ENCODE assay signal across 8 cellular contexts in genomic region chr9:90774682-90775081, GRCh38. TPM values are rescaled to one million over a fixed set of nuclear protein-coding genes. Genes with fewer than 3 reads are reported as not detected.
DNase-seq lines count a peak whose midpoint lies in the region; ATAC-seq and TF ChIP-seq lines count a peak whose summit lies in the region.

No MANE protein-coding gene starts in this region.

- TF ChIP-seq CTCF in GM12873 (IDR thresholded peaks at IDR 0.05; ENCODE audit: insufficient read depth, low read depth, low read length, missing control alignments) = peak; percentile 54
- TF ChIP-seq CTCF in WTC11 (IDR thresholded peaks at IDR 0.05) = no peak

- peak; percentile 57 for ATAC-seq in GM19468 (IDR thresholded peaks at IDR 0.05; ENCODE audit: extremely low read depth, unreplicated experiment)
- ATAC-seq in HG03378 (IDR thresholded peaks at IDR 0.05; ENCODE audit: unreplicated experiment) = peak; percentile 79
- no peak for ATAC-seq in WTC11
- ATAC-seq in activated T-cell treated with anti-CD3 and anti-CD28 coated beads, Interleukin-2, amount 50 U/mL, for 4 hours = no peak

- DNase-seq in WTC11 (ENCODE audit: low spot score) (no peak), H7 (no peak), activated gamma-delta T cell (lab: John Stamatoyannopoulos, UW) (no peak)
- DNase-seq in activated T-cell treated with anti-CD3 and anti-CD28 coated beads, Interleukin-2, amount 50 U/mL, for 4 hours = no peak
- DNase-seq in activated effector memory CD4-positive, alpha-beta T cell treated with Interleukin-2 at 50 U/mL for 16 hours = no peak

- no peak overlapping the region for H3K27ac Mint-ChIP-seq in WTC11

- POLR2A ChIA-PET in WTC11 (lab: Charles Lee) = interaction anchor here (0.6 kb wide), 1 partner anchor 107 kb away, joined by 3 read pairs; no protein-coding TSS in a partner anchor

- H3K4me3 ChIP-seq in H7 (ENCODE audit: insufficient read depth, low read depth, low read length) = no peak overlapping the region

- H3K27me3 Mint-ChIP-seq in WTC11 (ENCODE audit: low read depth) = no peaks in the 10 kb centered on the region
- peaks cover 26% of the 10 kb centered on the region for H3K27me3 Mint-ChIP-seq in activated T-cell treated with anti-CD3 and anti-CD28 coated beads, Interleukin-2, amount 50 U/mL, for 4 hours (ENCODE audit: low read depth)

- H3K27me3 ChIP-seq in H7 (ENCODE audit: control insufficient read depth, insufficient read depth, low read length) = no peaks in the 10 kb centered on the region

- H3K36me3 ChIP-seq in H7 (replicated peaks; ENCODE audit: control insufficient read depth, insufficient read depth, low read length) = no peaks in the 10 kb centered on the region

- H3K9me3 Mint-ChIP-seq in WTC11 = peaks cover 23% of the 10 kb centered on the region
- no peaks in the 10 kb centered on the region for H3K9me3 Mint-ChIP-seq in activated T-cell treated with anti-CD3 and anti-CD28 coated beads, Interleukin-2, amount 50 U/mL, for 4 hours

- no peak overlapping the region for H3K4me3 Mint-ChIP-seq in WTC11
- H3K4me3 Mint-ChIP-seq in activated T-cell treated with anti-CD3 and anti-CD28 coated beads, Interleukin-2, amount 50 U/mL, for 4 hours = no peak overlapping the region

- CTCF ChIA-PET in WTC11 (lab: Charles Lee) = interaction anchor here (0.5 to 2.1 kb wide), 4 partner anchors 9 to 382 kb away, joined by 3 to 7 read pairs (median 4); no protein-coding TSS in a partner anchor

- H3K4me1 Mint-ChIP-seq in WTC11 = peaks cover 10% of the 10 kb centered on the region
- no peaks in the 10 kb centered on the region for H3K4me1 Mint-ChIP-seq in activated T-cell treated with anti-CD3 and anti-CD28 coated beads, Interleukin-2, amount 50 U/mL, for 4 hours (ENCODE audit: low read depth)

- H3K36me3 Mint-ChIP-seq in WTC11 = peaks cover 10% of the 10 kb centered on the region
- H3K36me3 Mint-ChIP-seq in activated T-cell treated with anti-CD3 and anti-CD28 coated beads, Interleukin-2, amount 50 U/mL, for 4 hours (ENCODE audit: insufficient read depth) = no peaks in the 10 kb centered on the region

TF ChIP-seq in WTC11, 78 proteins besides CTCF, POLR2A, EP300 and RAD21:
- TF ChIP-seq GABPB1 (CRISPR knock-in tag; IDR thresholded peaks at IDR 0.05) (no peak), ZBTB43 (CRISPR knock-in tag; IDR thresholded peaks at IDR 0.05) (0 out of 2 replicates have a peak, but pooled peaks have one; percentile 24)

RNA-seq across cellular contexts. Expression of gene SYK, which starts 26.9 kb away (rescaled TPM):
- total RNA-seq in WTC11 (2021) = 5.8 to 7.4 TPM (median 6.2 TPM) in 3 replicates
- 0.38 and 2.7 TPM in 2 replicates for total RNA-seq in H7 (2014; rRNA removed; shearing (Covaris generic))
- 1 to 10 TPM in 1 of 3 donors, under 1 TPM in 2; 0.48 to 3.8 (median 0.63) TPM for total RNA-seq in activated T-cell treated with anti-CD3 and anti-CD28 coated beads, Interleukin-2, amount 50 U/mL, for 4 hours

Comparison
In these comparisons a context has a peak if more than half of its experiments do, and no peak if none do; other contexts are left out.
1. ATAC-seq: peak in GM19468 (single experiment) and HG03378 (single experiment); none in WTC11 (single experiment) and activated T-cell treated with anti-CD3 and anti-CD28 coated beads, Interleukin-2, amount 50 U/mL, for 4 hours (0 of 2).